ENCODE assay signal across 1 cellular context in the genomic region with DNA sequence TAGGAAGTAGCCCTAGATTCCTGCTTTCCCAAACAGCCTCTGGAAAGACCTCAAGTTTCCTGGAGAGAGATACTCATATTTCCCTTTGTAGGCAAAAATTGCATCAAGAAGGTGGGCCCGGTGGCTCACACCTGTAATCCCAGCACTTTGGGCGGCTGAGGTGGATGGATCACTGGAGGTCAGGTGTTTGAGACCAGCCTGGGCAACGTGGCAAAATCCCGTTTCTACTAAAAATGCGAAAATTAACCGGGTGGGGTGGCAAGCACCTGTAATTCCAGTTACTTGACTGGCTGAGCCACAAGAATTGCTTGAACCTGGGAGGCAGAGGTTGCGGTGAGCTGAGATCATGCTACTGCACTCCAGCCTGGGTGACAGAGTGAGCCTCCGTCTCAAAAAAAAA.
TF ChIP-seq lines count a peak whose summit lies in the region.

No MANE protein-coding gene starts in this region.

TF ChIP-seq in HepG2, 621 proteins besides CTCF, POLR2A, EP300 and RAD21:
- TF ChIP-seq AKAP8 (CRISPR knock-in tag; IDR thresholded peaks at IDR 0.05), result 0 out of 2 replicates have a peak, but pooled peaks have one; percentile 23
